10 cellular contexts compared by ENCODE assay signal in the genomic region with DNA sequence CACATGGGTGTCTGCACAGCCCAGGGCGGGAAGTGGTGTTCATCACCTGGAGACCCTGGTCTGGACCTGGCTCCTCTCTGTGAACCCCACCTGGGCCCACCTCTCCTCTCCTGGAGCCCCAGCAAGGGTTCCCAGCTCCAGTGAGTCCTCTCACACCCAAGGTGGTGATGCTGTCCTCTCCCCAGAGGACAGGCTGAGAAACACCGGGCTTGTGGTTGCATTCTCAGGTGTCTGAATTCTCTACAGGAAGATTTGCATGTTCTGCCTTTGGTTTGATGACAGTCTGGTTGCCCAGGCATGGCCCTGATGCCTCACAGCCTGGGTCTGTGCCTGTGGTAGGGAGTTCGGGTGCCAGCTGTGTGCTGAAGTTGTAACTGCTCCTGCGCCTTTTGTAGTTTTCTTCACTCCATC. TPM values are rescaled to one million over a fixed set of nuclear protein-coding genes. Genes with fewer than 3 reads are reported as not detected.
DNase-seq lines count a peak whose midpoint lies in the region; ATAC-seq and TF ChIP-seq lines count a peak whose summit lies in the region.
"Had no signal": no experiment of that assay in that cellular context is flagged by ENCODE, and none has a peak within 500 bp of the region (broad histone marks: within the 10 kb centered on the region; RNA-seq: fewer than 3 reads in every experiment).

No MANE protein-coding gene starts in this region.

- peak overlapping the region; percentile 9 to 57 for H3K27ac Mint-ChIP-seq in activated naive CD4-positive, alpha-beta T cell treated with anti-CD3 and anti-CD28 coated beads, Interleukin-2, amount 50 U/mL, for 72 hours
- H3K27ac Mint-ChIP-seq in dendritic cell treated with granulocyte-macrophage colony-stimulating factor and Interleukin-4, amounts not matched to agents 40 ng/mL and 50 ng/mL, for 4 days, result peak overlapping the region; percentile 75

- peak overlapping the region; percentile 47 for H3K4me2 ChIP-seq in Karpas-422 (ENCODE audit: low read depth, low read length, poor library complexity, severe bottlenecking)

- DNase-seq in activated naive CD4-positive, alpha-beta T cell treated with anti-CD3 and anti-CD28 coated beads, Interleukin-2, amount 50 U/mL, for 72 hours (ENCODE audit: low spot score in 2 of 2), result no peak
- no peak for DNase-seq in activated naive CD4-positive, alpha-beta T cell (lab: John Stamatoyannopoulos, UW)
- DNase-seq in Karpas-422 (peak; percentile 65), psoas muscle (peak in 1 of 2 donors; percentile 30), posterior vena cava (ENCODE audit: low spot score) (no peak)
- no peak for DNase-seq in stimulated activated CD4-positive, alpha-beta T cell treated with anti-CD3 and anti-CD28 coated beads, Interleukin-2, amount 100 ng/mL, for 24 hours
- DNase-seq: DMS53, MG63 had no signal

- no peaks in the 10 kb centered on the region for H3K9me3 Mint-ChIP-seq in activated naive CD4-positive, alpha-beta T cell treated with anti-CD3 and anti-CD28 coated beads, Interleukin-2, amount 50 U/mL, for 72 hours
- H3K9me3 Mint-ChIP-seq in dendritic cell treated with granulocyte-macrophage colony-stimulating factor and Interleukin-4, amounts not matched to agents 40 ng/mL and 50 ng/mL, for 4 days, result no peaks in the 10 kb centered on the region

- H3K4me3 ChIP-seq in Karpas-422 (ENCODE audit: low read length) (no peak overlapping the region), psoas muscle (no peak overlapping the region)
- H3K4me3 ChIP-seq: MG63 had no signal

- no peak overlapping the region for H2AFZ ChIP-seq in Karpas-422 (ENCODE audit: low read length)

- H3K27ac ChIP-seq in Karpas-422 (ENCODE audit: low read length) (no peak overlapping the region), psoas muscle (peak overlapping the region; percentile 55)

- intact Hi-C loops in dendritic cell treated with granulocyte-macrophage colony-stimulating factor and Interleukin-4, amounts not matched to agents 40 ng/mL and 50 ng/mL, for 4 days (cut with micrococcal nuclease), result no loop called here
- intact Hi-C loops in psoas muscle (cut with DNase I) (loop anchor here (5.0 kb wide), 1 partner anchor 54 kb away; the partner anchor contains the start of gene UVSSA (in 2 of the 2)), posterior vena cava (cut with DNase I) (no loop called here)

- ATAC-seq in activated naive CD4-positive, alpha-beta T cell treated with anti-CD3 and anti-CD28 coated beads, Interleukin-2, amount 50 U/mL, for 72 hours, result no peak
- ATAC-seq in psoas muscle (no peak), GM18498 (IDR thresholded peaks at IDR 0.05; ENCODE audit: unreplicated experiment) (no peak)

- H3K4me3 Mint-ChIP-seq in dendritic cell treated with granulocyte-macrophage colony-stimulating factor and Interleukin-4, amounts not matched to agents 40 ng/mL and 50 ng/mL, for 4 days, result no peak overlapping the region

- H3K9me2 ChIP-seq in Karpas-422 (replicated peaks; ENCODE audit: insufficient read depth, low read length), result no peaks in the 10 kb centered on the region

- H3K4me1 ChIP-seq in Karpas-422 (ENCODE audit: low read length) (peaks cover 41% of the 10 kb centered on the region), psoas muscle (peaks cover 31% of the 10 kb centered on the region)

- H3K27me3 ChIP-seq in Karpas-422 (ENCODE audit: low read length) (no peaks in the 10 kb centered on the region), psoas muscle (ENCODE audit: insufficient read depth in 3 of 3, low read length in 2 of 3) (no peaks in the 10 kb centered on the region)
- H3K27me3 ChIP-seq: MG63 had no signal

- no peaks in the 10 kb centered on the region for H3K27me3 Mint-ChIP-seq in dendritic cell treated with granulocyte-macrophage colony-stimulating factor and Interleukin-4, amounts not matched to agents 40 ng/mL and 50 ng/mL, for 4 days

- no peaks in the 10 kb centered on the region for H3K36me3 ChIP-seq in Karpas-422 (ENCODE audit: insufficient read depth, low read length)
- peaks cover 0 to 19% of the 10 kb centered on the region in 2 donors for H3K36me3 ChIP-seq in psoas muscle (ENCODE audit: insufficient read depth in 1 of 2, low read depth in 1 of 2)
- H3K36me3 ChIP-seq: MG63 had no signal

- H4K20me1 ChIP-seq in Karpas-422 (ENCODE audit: insufficient read depth, low read depth, low read length), result peaks cover 48% of the 10 kb centered on the region

- peaks cover 80% of the 10 kb centered on the region for H3K79me2 ChIP-seq in Karpas-422 (ENCODE audit: low read length)

- no peaks in the 10 kb centered on the region for H3K9me3 ChIP-seq in Karpas-422 (ENCODE audit: low read length)
- no peaks in the 10 kb centered on the region for H3K9me3 ChIP-seq in psoas muscle
- H3K9me3 ChIP-seq: MG63 had no signal

- peaks cover 5 to 10% of the 10 kb centered on the region in 2 donors for H3K36me3 Mint-ChIP-seq in activated naive CD4-positive, alpha-beta T cell treated with anti-CD3 and anti-CD28 coated beads, Interleukin-2, amount 50 U/mL, for 72 hours
- peaks cover 71% of the 10 kb centered on the region for H3K36me3 Mint-ChIP-seq in dendritic cell treated with granulocyte-macrophage colony-stimulating factor and Interleukin-4, amounts not matched to agents 40 ng/mL and 50 ng/mL, for 4 days (ENCODE audit: low read depth)

- peak overlapping the region; percentile 21 for H3K9ac ChIP-seq in Karpas-422 (ENCODE audit: low read length)

- peaks cover 72% of the 10 kb centered on the region for H3K4me1 Mint-ChIP-seq in dendritic cell treated with granulocyte-macrophage colony-stimulating factor and Interleukin-4, amounts not matched to agents 40 ng/mL and 50 ng/mL, for 4 days (ENCODE audit: low read depth)

- WGBS in psoas muscle, 3 donors, result 69 to 90% (median 79%) methylated on average over 4 of the region's 4 CpGs

- no peak for TF ChIP-seq CTCF in psoas muscle (IDR thresholded peaks at IDR 0.05)

RNA-seq across cellular contexts. Expression of gene MAEA, which starts 3.8 kb away (rescaled TPM):
- total RNA-seq in activated naive CD4-positive, alpha-beta T cell treated with anti-CD3 and anti-CD28 coated beads, Interleukin-2, amount 50 U/mL, for 72 hours, result 10 to 100 TPM; 42.8 to 50.1 TPM
- total RNA-seq in Karpas-422 (2014; rRNA removed; shearing (Covaris generic); ENCODE audit: low replicate concordance), result 31.3 and 54.0 TPM in 2 replicates
- total RNA-seq in psoas muscle (10 to 100 TPM; 26.7 to 39.6 (median 33.2) TPM), posterior vena cava (10 to 100 TPM; 37.5 to 43.7 TPM)
- polyA plus RNA-seq in psoas muscle, result 10 to 100 TPM; 30.3 to 41.6 (median 38.9) TPM

RNA-seq across cellular contexts. Expression of gene CTBP1, which starts 44.6 kb away (rescaled TPM):
- total RNA-seq in activated naive CD4-positive, alpha-beta T cell treated with anti-CD3 and anti-CD28 coated beads, Interleukin-2, amount 50 U/mL, for 72 hours, result 100 to 1,000 TPM in 1 of 2 donors, 10 to 100 TPM in 1; 74.7 to 177 TPM
- total RNA-seq in Karpas-422 (2014; rRNA removed; shearing (Covaris generic); ENCODE audit: low replicate concordance), result 86.9 and 184 TPM in 2 replicates
- total RNA-seq in psoas muscle (100 to 1,000 TPM; 122 to 165 (median 142) TPM), posterior vena cava (100 to 1,000 TPM; 109 to 113 TPM)
- polyA plus RNA-seq in psoas muscle, result 100 to 1,000 TPM; 109 to 156 (median 116) TPM

RNA-seq across cellular contexts. Expression of gene UVSSA, which starts 53.5 kb away (rescaled TPM):
- total RNA-seq in activated naive CD4-positive, alpha-beta T cell treated with anti-CD3 and anti-CD28 coated beads, Interleukin-2, amount 50 U/mL, for 72 hours, result 10 to 100 TPM; 19.1 to 23.8 TPM
- 12.4 and 16.2 TPM in 2 replicates for total RNA-seq in Karpas-422 (2014; rRNA removed; shearing (Covaris generic); ENCODE audit: low replicate concordance)
- total RNA-seq in psoas muscle, result 1 to 10 TPM; 6.3 to 9.4 (median 8.3) TPM
- polyA plus RNA-seq in psoas muscle, result 1 to 10 TPM; 1.9 to 9.3 (median 3.6) TPM
- 10 to 100 TPM; 14.3 to 14.7 TPM for total RNA-seq in posterior vena cava

Comparison
In these comparisons a context has a peak if more than half of its experiments do, and no peak if none do; other contexts are left out.
1. intact Hi-C loops: an anchor here in psoas muscle (5.0 kb wide); none called in dendritic cell treated with granulocyte-macrophage colony-stimulating factor and Interleukin-4, amounts not matched to agents 40 ng/mL and 50 ng/mL, for 4 days and posterior vena cava.